20 cellular contexts compared by ENCODE assay signal in the genomic region with DNA sequence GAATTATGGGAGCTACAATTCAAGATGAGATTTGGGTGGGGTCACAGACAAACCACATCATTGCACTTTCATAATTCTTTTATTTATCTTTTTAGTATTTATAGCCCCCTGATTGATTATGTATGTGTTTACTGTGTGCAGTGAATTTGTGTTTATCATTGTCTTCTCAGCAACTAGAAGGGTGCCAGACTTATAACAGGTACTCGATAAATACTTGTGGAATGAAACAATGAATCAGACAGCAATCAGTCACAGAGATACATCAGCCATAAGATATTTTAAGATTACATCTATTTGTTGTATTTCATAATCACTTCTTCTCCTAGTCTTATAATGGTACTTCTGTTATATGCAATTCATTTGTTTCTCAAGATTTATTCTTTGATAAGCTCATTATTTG.
DNase-seq lines count a peak whose midpoint lies in the region; ATAC-seq and TF ChIP-seq lines count a peak whose summit lies in the region.
"Had no signal": no experiment of that assay in that cellular context is flagged by ENCODE, and none has a peak within 500 bp of the region (broad histone marks: within the 10 kb centered on the region; RNA-seq: fewer than 3 reads in every experiment).

No MANE protein-coding gene starts in this region.

- no peaks in the 10 kb centered on the region for H3K4me1 ChIP-seq in breast epithelium
- peaks cover 44% of the 10 kb centered on the region for H3K4me1 ChIP-seq in RWPE2 (ENCODE audit: insufficient read depth, poor library complexity, severe bottlenecking)

- no peaks in the 10 kb centered on the region for H3K27me3 ChIP-seq in breast epithelium
- H3K27me3 ChIP-seq in RWPE2 (ENCODE audit: insufficient read depth, poor library complexity, severe bottlenecking), result no peaks in the 10 kb centered on the region
- H3K27me3 ChIP-seq: BE2C had no signal

- H3K36me3 ChIP-seq in breast epithelium (no peaks in the 10 kb centered on the region), RWPE2 (ENCODE audit: low read depth) (peaks cover 22% of the 10 kb centered on the region)

- CTCF ChIA-PET in MCF 10A (lab: Yijun Ruan, JAX), result no interaction called here

- ATAC-seq in RWPE2 (ENCODE audit: low read depth) (peak; percentile 63; the same call in 2 of the 3 replicates), HG03045 (IDR thresholded peaks at IDR 0.05; ENCODE audit: unreplicated experiment) (no peak), GM19328 (IDR thresholded peaks at IDR 0.05; ENCODE audit: unreplicated experiment) (no peak)
- ATAC-seq: HCT116, HepG2 had no signal

- DNase-seq in MCF 10A (ENCODE audit: unreplicated experiment) (no peak), breast epithelium (ENCODE audit: low spot score in 2 of 2) (no peak), RWPE2 (ENCODE audit: low spot score) (no peak), epithelial cell of esophagus (ENCODE audit: low read depth) (peak; percentile 63), 8988T (no peak)
- DNase-seq: ACHN; C1 segment of cervical spinal cord; CD4-positive, CD25-positive, alpha-beta regulatory T cell; CD8-positive, alpha-beta memory T cell; COR-L47; GDM1; GOT3; H7; HFFc6 had no signal

- no TSS peak for BruUV-seq in MCF 10A (replicated peaks; lab: Mats Ljungman, UMichigan)

- no peak for TF ChIP-seq POLR2A in breast epithelium (IDR thresholded peaks at IDR 0.05)

- TF ChIP-seq CTCF in MCF 10A (IDR thresholded peaks at IDR 0.05; ENCODE audit: unreplicated experiment) (no peak), breast epithelium (IDR thresholded peaks at IDR 0.05) (no peak), RWPE2 (IDR thresholded peaks at IDR 0.05; ENCODE audit: poor library complexity, severe bottlenecking) (no peak), epithelial cell of esophagus (IDR thresholded peaks at IDR 0.05; ENCODE audit: insufficient read depth, low read depth, low read length, missing control alignments) (no peak)

- intact Hi-C loops in MCF 10A (cut with micrococcal nuclease), result no loop called here
- intact Hi-C loops in breast epithelium (cut with DNase I; ENCODE audit: low total_unique reads), result no loop called here

- H3K36me3 Mint-ChIP-seq in MCF 10A (ENCODE audit: insufficient read depth, unreplicated experiment), result peaks cover 18% of the 10 kb centered on the region
- H3K36me3 Mint-ChIP-seq: IgD-negative memory B cell had no signal

- POLR2A ChIA-PET in MCF 10A (lab: Yijun Ruan, JAX), result interaction anchor here (0.6 to 26.6 kb wide), 6 partner anchors 9 to 901 kb away, joined by 3 to 502 read pairs (median 7); no protein-coding TSS in a partner anchor

- H3K9me3 Mint-ChIP-seq in MCF 10A (ENCODE audit: unreplicated experiment), result peaks cover 14% of the 10 kb centered on the region
- H3K9me3 Mint-ChIP-seq: CD8-positive, alpha-beta memory T cell; HFFc6; IgD-negative memory B cell had no signal

- H3K27ac ChIP-seq in breast epithelium, result no peak overlapping the region
- H3K27ac ChIP-seq in RWPE2 (ENCODE audit: poor library complexity, severe bottlenecking), result no peak overlapping the region

- H3K9me3 ChIP-seq in breast epithelium, result no peaks in the 10 kb centered on the region
- no peaks in the 10 kb centered on the region for H3K9me3 ChIP-seq in RWPE2 (ENCODE audit: severe bottlenecking)
- H3K9me3 ChIP-seq: BE2C had no signal

- no peaks in the 10 kb centered on the region for H3K27me3 Mint-ChIP-seq in MCF 10A (ENCODE audit: insufficient read depth, unreplicated experiment)

- peak overlapping the region; percentile 4 for H3K27ac Mint-ChIP-seq in MCF 10A (ENCODE audit: low read depth, unreplicated experiment)
- H3K27ac Mint-ChIP-seq: HFFc6, IgD-negative memory B cell had no signal

- no peak overlapping the region for H3K4me3 Mint-ChIP-seq in MCF 10A (ENCODE audit: unreplicated experiment)
- H3K4me3 Mint-ChIP-seq: CD4-positive, CD25-positive, alpha-beta regulatory T cell; CD8-positive, alpha-beta memory T cell; HFFc6; IgD-negative memory B cell had no signal

- H3K4me3 ChIP-seq in breast epithelium, result no peak overlapping the region
- no peak overlapping the region for H3K4me3 ChIP-seq in RWPE2 (ENCODE audit: severe bottlenecking)
- H3K4me3 ChIP-seq in epithelial cell of esophagus (ENCODE audit: low read length), result no peak overlapping the region

- peaks cover 59% of the 10 kb centered on the region for H3K4me1 Mint-ChIP-seq in MCF 10A (ENCODE audit: insufficient read depth, unreplicated experiment)
